Comparison of ENCODE assay signal across 11 cellular contexts in genomic region chr22:45226681-45227186, GRCh38. TPM values are rescaled to one million over a fixed set of nuclear protein-coding genes. Genes with fewer than 3 reads are reported as not detected.
DNase-seq lines count a peak whose midpoint lies in the region; ATAC-seq and TF ChIP-seq lines count a peak whose summit lies in the region.
"Had no signal": no experiment of that assay in that cellular context is flagged by ENCODE, and none has a peak within 500 bp of the region (broad histone marks: within the 10 kb centered on the region; RNA-seq: fewer than 3 reads in every experiment).

No MANE protein-coding gene starts in this region.

- DNase-seq in AG08396 (ENCODE audit: low spot score): peak; percentile 33
- DNase-seq in LHCN-M2 (ENCODE audit: low read depth): peak; percentile 38
- peak; percentile 64 for DNase-seq in mammary epithelial cell
- DNase-seq in medulla oblongata (ENCODE audit: extremely low spot score): peak; percentile 66
- DNase-seq in NCI-H187 treated with DMSO at 0.1 percent for 48 hours (lab: John Stamatoyannopoulos, UW): no peak
- DNase-seq in NCI-H146 (lab: John Stamatoyannopoulos, UW): no peak
- no peak for DNase-seq in cerebellar cortex (ENCODE audit: low spot score)
- DNase-seq: activated naive CD4-positive, alpha-beta T cell treated with anti-CD3 and anti-CD28 coated beads for 36 hours had no signal

- H3K9me3 ChIP-seq in mammary epithelial cell (replicated peaks; ENCODE audit: insufficient read depth, low read length): no peaks in the 10 kb centered on the region

- H3K4me2 ChIP-seq in mammary epithelial cell (ENCODE audit: insufficient read depth, low read depth, low read length): no peak overlapping the region
- H3K4me2 ChIP-seq: PC-9 had no signal

- H3K36me3 ChIP-seq in mammary epithelial cell (ENCODE audit: insufficient read depth, low read length): peaks cover 5% of the 10 kb centered on the region

- peak overlapping the region; percentile 11 for H3K27ac ChIP-seq in mammary epithelial cell (ENCODE audit: insufficient read depth, low read depth, low read length)
- H3K27ac ChIP-seq: PC-9 had no signal

- H3K9ac ChIP-seq in mammary epithelial cell (ENCODE audit: insufficient read depth, low read length): no peak overlapping the region

- CTCF ChIA-PET in mammary epithelial cell (lab: Charles Lee; ENCODE audit: low non-redundant PET): no interaction called here

- ATAC-seq in GM19467 (IDR thresholded peaks at IDR 0.05; ENCODE audit: unreplicated experiment): no peak

- no peak overlapping the region for H2AFZ ChIP-seq in mammary epithelial cell (ENCODE audit: low read depth, low read length)
- H2AFZ ChIP-seq: PC-9 had no signal

- in situ Hi-C loops in mammary epithelial cell (cut with MboI; ENCODE audit: low sequenced_read_pairs in 2 of 2): no loop called here

- H3K4me1 ChIP-seq in mammary epithelial cell (ENCODE audit: insufficient read depth, low read length): peaks cover 42% of the 10 kb centered on the region

- intact Hi-C loops in mammary epithelial cell (cut with micrococcal nuclease): loop anchor here (2.0 kb wide), 1 partner anchor 20 kb away; no protein-coding TSS in a partner anchor

- dilution Hi-C loops in mammary epithelial cell (cut with HindIII; ENCODE audit: low sequenced_read_pairs): loop anchor here (5.0 kb wide), 2 partner anchors 44 to 99 kb away; no protein-coding TSS in a partner anchor

- peaks cover 93% of the 10 kb centered on the region for H3K79me2 ChIP-seq in mammary epithelial cell (ENCODE audit: insufficient read depth, low read length)

- WGBS in mammary epithelial cell (ENCODE audit: low coverage, missing lambda C conversion rate): 28% methylated on average over 11 of the region's 14 CpGs

- no peak for TF ChIP-seq CTCF in mammary epithelial cell (conservative IDR thresholded peaks at IDR 0.05 in 1 of 2, IDR thresholded peaks at IDR 0.05 in 1 of 2; ENCODE audit: extremely low read depth in 1 of 2, insufficient read depth in 1 of 2, low read depth in 1 of 2, low read length in 2 of 2)

- BruUV-seq in mammary epithelial cell (replicated peaks; lab: Mats Ljungman, UMichigan): no TSS peak

- H4K20me1 ChIP-seq in mammary epithelial cell (ENCODE audit: insufficient read depth, low read length): no peaks in the 10 kb centered on the region

- H3K4me3 ChIP-seq in mammary epithelial cell (replicated peaks in 1 of 3; ENCODE audit: insufficient read depth in 1 of 3, low read depth in 2 of 3, low read length in 3 of 3): no peak overlapping the region
- H3K4me3 ChIP-seq: PC-9 had no signal

- H3K27me3 ChIP-seq in mammary epithelial cell (ENCODE audit: insufficient read depth, low read length): no peaks in the 10 kb centered on the region

RNA-seq across cellular contexts. Expression of gene KIAA0930, which starts 14.0 kb away (rescaled TPM):
- total RNA-seq in LHCN-M2 (2014; rRNA removed) (27.3 and 31.7 TPM in 2 replicates), mammary epithelial cell (100 to 1,000 TPM; 164 to 199 TPM)
- 28.8 TPM for polyA plus RNA-seq in LHCN-M2 (2012)
- 175 TPM for polyA plus RNA-seq in mammary epithelial cell
- polyA minus RNA-seq in mammary epithelial cell: 219 TPM

RNA-seq across cellular contexts. Expression of gene UPK3A, which starts 58.0 kb away (rescaled TPM):
- not detected in 2 replicates for total RNA-seq in LHCN-M2 (2014; rRNA removed)
- polyA plus RNA-seq in LHCN-M2 (2012): not detected
- not detected for total RNA-seq in mammary epithelial cell
- polyA plus RNA-seq in mammary epithelial cell: not detected
- not detected for polyA minus RNA-seq in mammary epithelial cell
- total RNA-seq: activated naive CD4-positive, alpha-beta T cell treated with anti-CD3 and anti-CD28 coated beads for 36 hours; kidney epithelial cell had no signal

Comparison
In these comparisons a context has a peak if more than half of its experiments do, and no peak if none do; other contexts are left out.
1. DNase-seq: peak in AG08396 (single experiment), LHCN-M2 (single experiment), mammary epithelial cell (single experiment) and medulla oblongata (single experiment); none in NCI-H187 treated with DMSO at 0.1 percent for 48 hours (single experiment), NCI-H146 (single experiment) and cerebellar cortex (single experiment).